1 cellular context compared by ENCODE assay signal in the genomic region with DNA sequence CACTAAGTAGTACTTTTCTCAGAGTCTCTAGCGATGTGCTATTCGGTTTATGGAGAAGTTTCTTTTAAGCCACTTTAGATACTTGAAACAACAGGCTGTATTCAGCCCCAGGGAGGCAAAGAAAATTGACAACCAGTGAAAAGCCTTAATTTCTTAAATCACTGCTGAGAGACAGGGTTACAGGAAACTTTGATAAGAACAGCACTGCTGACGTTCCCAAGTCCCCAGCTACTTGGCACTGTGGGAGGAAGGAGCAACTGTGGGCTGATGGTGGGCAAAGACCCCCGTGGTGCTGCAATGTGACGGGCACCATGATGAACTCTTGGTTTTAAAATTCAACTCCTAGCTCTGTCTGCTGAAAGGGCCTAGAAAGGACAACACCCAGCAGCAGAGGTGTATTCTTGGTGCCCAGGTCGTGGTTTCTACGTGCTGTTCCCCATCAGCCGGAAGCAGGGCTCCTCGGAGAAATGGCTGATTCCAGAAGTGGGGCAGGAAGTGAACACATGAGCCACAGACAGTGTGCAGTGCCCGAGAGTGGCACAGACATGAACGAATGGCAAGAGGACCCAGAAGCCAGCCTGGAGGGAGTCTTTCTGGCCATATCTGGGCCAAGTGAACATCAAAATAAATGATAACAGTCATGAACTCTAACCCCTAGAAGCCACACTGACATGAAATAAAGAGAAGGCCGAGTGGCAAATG.
TF ChIP-seq lines count a peak whose summit lies in the region.

No MANE protein-coding gene starts in this region.

TF ChIP-seq in HCT116, 20 proteins besides CTCF, POLR2A, EP300 and RAD21 (continued from another document):
- TF ChIP-seq YY1 (IDR thresholded peaks at IDR 0.05; ENCODE audit: extremely low read depth, insufficient replicate concordance, low read depth, low read length) (no peak), SP1 (IDR thresholded peaks at IDR 0.05; ENCODE audit: low read depth) (no peak)
